In the genomic region with DNA sequence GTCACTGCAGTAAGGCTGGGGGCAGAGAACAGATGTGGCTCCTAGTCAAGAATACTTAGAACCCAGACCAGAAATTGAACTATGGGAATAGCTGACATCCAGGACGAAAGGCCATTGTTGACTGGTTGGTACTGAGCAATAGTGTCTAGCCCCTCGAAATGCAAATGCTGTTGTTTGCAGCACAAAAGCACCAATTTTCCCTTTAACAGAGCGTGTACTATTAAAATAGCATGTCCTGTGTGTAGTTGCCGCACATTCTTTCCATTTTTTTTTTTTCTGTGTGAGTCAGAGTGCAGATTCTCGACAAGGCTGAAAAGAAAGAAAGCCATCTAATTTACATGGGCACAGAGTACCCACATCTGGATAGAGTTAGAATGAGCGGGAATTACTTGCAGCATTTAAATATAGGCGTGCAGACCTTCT, we compare ENCODE assay signal across 13 cellular contexts.
DNase-seq lines count a peak whose midpoint lies in the region; ATAC-seq and TF ChIP-seq lines count a peak whose summit lies in the region.
"Had no signal": no experiment of that assay in that cellular context is flagged by ENCODE, and none has a peak within 500 bp of the region (broad histone marks: within the 10 kb centered on the region; RNA-seq: fewer than 3 reads in every experiment).

No MANE protein-coding gene starts in this region.

- POLR2A ChIA-PET in SK-N-SH (lab: Yijun Ruan, JAX), result no interaction called here

- no peak overlapping the region for H3K4me2 ChIP-seq in SK-N-SH

- ATAC-seq in HG03280 (IDR thresholded peaks at IDR 0.05; ENCODE audit: unreplicated experiment), result no peak
- ATAC-seq in HG03354 (IDR thresholded peaks at IDR 0.05; ENCODE audit: poor library complexity, severe bottlenecking, unreplicated experiment), result no peak
- ATAC-seq: pancreas had no signal

- H4K20me1 ChIP-seq in SK-N-SH (ENCODE audit: insufficient read depth), result no peaks in the 10 kb centered on the region

- H3K9me2 ChIP-seq in SK-N-SH, result no peaks in the 10 kb centered on the region

- no peak overlapping the region for H3K9ac ChIP-seq in SK-N-SH

- peak; percentile 10 for DNase-seq in Daoy (ENCODE audit: low read depth)
- no peak for DNase-seq in SK-N-SH
- peak; percentile 48 for DNase-seq in fibroblast of mammary gland (ENCODE audit: low read depth)
- DNase-seq in skeletal muscle cell (ENCODE audit: low read depth), result peak; percentile 16
- DNase-seq in NCI-H146 (lab: John Stamatoyannopoulos, UW), result no peak
- DNase-seq in NCI-H1694 treated with DMSO at 0.1 percent for 48 hours (lab: John Stamatoyannopoulos, UW), result no peak
- DNase-seq: activated CD4-positive, alpha-beta T cell treated with anti-CD3 and anti-CD28 coated beads, Interleukin-2, amount 10 ng/mL, durations not matched to agents 24 days and 14 days; NCI-H1930; pancreas; T-helper 9 cell had no signal

- H3K27ac ChIP-seq in SK-N-SH (ENCODE audit: low read depth in 2 of 2, low read length in 1 of 2), result peak overlapping the region; percentile 24 to 36; a peak in 2 of 4 replicates
- H3K27ac ChIP-seq: pancreas, RWPE1 had no signal

- H3K79me2 ChIP-seq in SK-N-SH (ENCODE audit: insufficient read depth), result no peaks in the 10 kb centered on the region

- CTCF ChIA-PET in SK-N-SH (lab: Yijun Ruan, JAX), result no interaction called here

- no peaks in the 10 kb centered on the region for H3F3A ChIP-seq in SK-N-SH (replicated peaks; ENCODE audit: insufficient read depth)

- 0 out of 2 replicates have a peak, but pooled peaks cover 3% of the 10 kb centered on the region for H3K9me3 ChIP-seq in SK-N-SH
- H3K9me3 ChIP-seq: pancreas had no signal

- TF ChIP-seq CTCF in SK-N-SH (IDR thresholded peaks at IDR 0.05) (no peak), fibroblast of mammary gland (conservative IDR thresholded peaks at IDR 0.05; ENCODE audit: control insufficient read depth, insufficient read depth, low read depth, low read length) (no peak)

- TF ChIP-seq RAD21 in SK-N-SH (IDR thresholded peaks at IDR 0.05; ENCODE audit: low read length), result no peak

- no peaks in the 10 kb centered on the region for H3K36me3 ChIP-seq in SK-N-SH (replicated peaks in 1 of 2; ENCODE audit: control insufficient read depth in 1 of 2, insufficient read depth in 2 of 2, low read length in 1 of 2)
- H3K36me3 ChIP-seq: pancreas had no signal

- 41% methylated on average over 7 of the region's 7 CpGs for WGBS in SK-N-SH (ENCODE audit: low lambda C conversion rate)

- TF ChIP-seq EP300 in SK-N-SH (IDR thresholded peaks at IDR 0.05; ENCODE audit: borderline replicate concordance in 1 of 2, low read depth in 1 of 2, low read length in 1 of 2), result peak; percentile 7 to 52; a peak in 1 of 4 replicates

- H3K4me3 ChIP-seq in SK-N-SH (ENCODE audit: low read depth in 2 of 2, low read length in 1 of 2) (no peak overlapping the region), fibroblast of mammary gland (ENCODE audit: control insufficient read depth, low read depth, low read length) (no peak overlapping the region), skeletal muscle cell (ENCODE audit: low read depth, low read length) (no peak overlapping the region)
- H3K4me3 ChIP-seq: pancreas had no signal

- peaks cover 8 to 22% of the 10 kb centered on the region in 2 experiments for H3K4me1 ChIP-seq in SK-N-SH (ENCODE audit: control insufficient read depth in 1 of 2, insufficient read depth in 2 of 2, low read depth in 1 of 2, low read length in 1 of 2)
- H3K4me1 ChIP-seq: pancreas had no signal

- H3K27me3 ChIP-seq in SK-N-SH (ENCODE audit: insufficient read depth), result no peaks in the 10 kb centered on the region
- H3K27me3 ChIP-seq: pancreas had no signal

- no peak overlapping the region for H2AFZ ChIP-seq in SK-N-SH (ENCODE audit: low read depth)

TF ChIP-seq in SK-N-SH, 30 proteins besides CTCF, POLR2A, EP300 and RAD21:
- TF ChIP-seq FOSL2 (IDR thresholded peaks at IDR 0.05; ENCODE audit: borderline replicate concordance, low read depth) (peak; percentile 81), JUND (IDR thresholded peaks at IDR 0.05) (peak; percentile 67), TEAD4 (IDR thresholded peaks at IDR 0.05; ENCODE audit: borderline replicate concordance, insufficient read depth) (peak; percentile 44; the same call in 1 of the 2 replicates), CHD2 (IDR thresholded peaks at IDR 0.05; ENCODE audit: low read length, partially characterized antibody) (no peak), POLR2AphosphoS5 (IDR thresholded peaks at IDR 0.05; ENCODE audit: low read depth, low read length) (peak; percentile 35; the same call in 1 of the 2 replicates), TAF1 (IDR thresholded peaks at IDR 0.05; ENCODE audit: borderline replicate concordance, low read depth, low read length) (no peak), MAX (IDR thresholded peaks at IDR 0.05; ENCODE audit: low read depth) (no peak; the same call in 1 of the 2 replicates), NRF1 (IDR thresholded peaks at IDR 0.05; ENCODE audit: low read depth, low read length) (no peak), TCF12 (IDR thresholded peaks at IDR 0.05) (peak; percentile 87), FOXJ3 (CRISPR knock-in tag; IDR thresholded peaks at IDR 0.05) (no peak), FOXM1 (IDR thresholded peaks at IDR 0.05; ENCODE audit: low read depth) (no peak), SIN3A (IDR thresholded peaks at IDR 0.05; ENCODE audit: borderline replicate concordance, low read depth, low read length) (0 out of 2 replicates have a peak, but pooled peaks have one; percentile 31), MEF2A (IDR thresholded peaks at IDR 0.05; ENCODE audit: borderline replicate concordance, low read depth) (no peak)

Comparison
In these comparisons a context has a peak if more than half of its experiments do, and no peak if none do; other contexts are left out.
1. DNase-seq: peak in Daoy (single experiment), fibroblast of mammary gland (single experiment) and skeletal muscle cell (single experiment); none in SK-N-SH (single experiment), NCI-H146 (single experiment) and NCI-H1694 treated with DMSO at 0.1 percent for 48 hours (single experiment).